ENCODE assay signal across 17 cellular contexts in genomic region chr11:23311986-23312940, GRCh38.
DNase-seq lines count a peak whose midpoint lies in the region; ATAC-seq and TF ChIP-seq lines count a peak whose summit lies in the region.
"Had no signal": no experiment of that assay in that cellular context is flagged by ENCODE, and none has a peak within 500 bp of the region (broad histone marks: within the 10 kb centered on the region; RNA-seq: fewer than 3 reads in every experiment).

No MANE protein-coding gene starts in this region.

- no peak overlapping the region for H3K4me3 ChIP-seq in body of pancreas
- H3K4me3 ChIP-seq: BLaER1 treated with 17β-estradiol and CSF1 and Interleukin-3, amounts not matched to agents 10 nM and 100 nM; coronary artery; ovary had no signal

- no peaks in the 10 kb centered on the region for H3K9me3 ChIP-seq in body of pancreas
- H3K9me3 ChIP-seq in CD4-positive, alpha-beta T cell (ENCODE audit: control insufficient read depth, low read length), result no peaks in the 10 kb centered on the region
- H3K9me3 ChIP-seq: BLaER1 treated with 17β-estradiol and CSF1 and Interleukin-3, amounts not matched to agents 10 nM and 100 nM; ovary had no signal

- H3K4me1 ChIP-seq in body of pancreas, result no peaks in the 10 kb centered on the region
- H3K4me1 ChIP-seq: BLaER1 treated with 17β-estradiol and CSF1 and Interleukin-3, amounts not matched to agents 10 nM and 100 nM had no signal

- intact Hi-C loops in body of pancreas (cut with DNase I), result no loop called here
- intact Hi-C loops in CD4-positive, alpha-beta T cell (cut with DNase I, micrococcal nuclease), result no loop called here

- H3K4me1 Mint-ChIP-seq in WTC11, result peaks cover 8% of the 10 kb centered on the region; the same call in 1 of the 2 replicates
- H3K4me1 Mint-ChIP-seq in CD4-positive, alpha-beta T cell (ENCODE audit: low read depth), result no peaks in the 10 kb centered on the region
- H3K4me1 Mint-ChIP-seq: stimulated activated memory B cell treated with anti-CD40 and anti-IgM and Interleukin-4, amounts not matched to agents 10 μg/mL and 1 μg/mL and 100 μg/mL, for 72 hours had no signal

- peak; percentile 38; the same call in 1 of the 2 replicates for ATAC-seq in WTC11
- ATAC-seq in body of pancreas, result no peak
- ATAC-seq in CD4-positive, alpha-beta T cell (ENCODE audit: poor library complexity), result no peak
- ATAC-seq: activated CD8-positive, alpha-beta T cell treated with anti-CD3 and anti-CD28 coated beads, Interleukin-2, amount 10 ng/mL, durations not matched to agents 7 days and 5 days; stimulated activated memory B cell treated with anti-CD40 and anti-IgM and Interleukin-4, amounts not matched to agents 10 μg/mL and 1 μg/mL and 100 μg/mL, for 72 hours had no signal

- H3K27me3 Mint-ChIP-seq in WTC11 (ENCODE audit: low read depth), result no peaks in the 10 kb centered on the region
- H3K27me3 Mint-ChIP-seq in CD4-positive, alpha-beta T cell, result no peaks in the 10 kb centered on the region
- H3K27me3 Mint-ChIP-seq: stimulated activated memory B cell treated with anti-CD40 and anti-IgM and Interleukin-4, amounts not matched to agents 10 μg/mL and 1 μg/mL and 100 μg/mL, for 72 hours had no signal

- 27 to 34% methylated on average over 5 of the region's 5 CpGs for WGBS in body of pancreas, 2 donors

- no peaks in the 10 kb centered on the region for H3K27me3 ChIP-seq in body of pancreas
- H3K27me3 ChIP-seq in CD4-positive, alpha-beta T cell (ENCODE audit: control insufficient read depth, insufficient read depth, low read length), result no peaks in the 10 kb centered on the region
- H3K27me3 ChIP-seq: BLaER1 treated with 17β-estradiol and CSF1 and Interleukin-3, amounts not matched to agents 10 nM and 100 nM; ovary had no signal

- POLR2A ChIA-PET in WTC11 (lab: Charles Lee), result interaction anchor here (0.7 kb wide), 1 partner anchor 335 kb away, joined by 3 read pairs; no protein-coding TSS in a partner anchor
- POLR2A ChIA-PET in CD4-positive, alpha-beta T cell (lab: Charles Lee), result no interaction called here

- H3K4me3 Mint-ChIP-seq in WTC11, result no peak overlapping the region
- H3K4me3 Mint-ChIP-seq in CD4-positive, alpha-beta T cell, result no peak overlapping the region
- H3K4me3 Mint-ChIP-seq: activated CD8-positive, alpha-beta T cell treated with anti-CD3 and anti-CD28 coated beads, Interleukin-2, amount 10 ng/mL, durations not matched to agents 7 days and 5 days; stimulated activated memory B cell treated with anti-CD40 and anti-IgM and Interleukin-4, amounts not matched to agents 10 μg/mL and 1 μg/mL and 100 μg/mL, for 72 hours; T-helper 2 cell treated with Interferon-gamma antibody and Interleukin-4, amounts not matched to agents 5 μg/mL and 100 μg/mL, for 36 hours had no signal

- H3K36me3 Mint-ChIP-seq in WTC11, result no peaks in the 10 kb centered on the region
- no peaks in the 10 kb centered on the region for H3K36me3 Mint-ChIP-seq in CD4-positive, alpha-beta T cell (ENCODE audit: low read depth)
- H3K36me3 Mint-ChIP-seq: stimulated activated memory B cell treated with anti-CD40 and anti-IgM and Interleukin-4, amounts not matched to agents 10 μg/mL and 1 μg/mL and 100 μg/mL, for 72 hours had no signal

- H3K9me3 Mint-ChIP-seq in WTC11, result peaks cover 15% of the 10 kb centered on the region
- H3K9me3 Mint-ChIP-seq in CD4-positive, alpha-beta T cell, result peaks cover 12% of the 10 kb centered on the region

- no peaks in the 10 kb centered on the region for H3K36me3 ChIP-seq in body of pancreas (replicated peaks in 1 of 2; ENCODE audit: insufficient read depth in 1 of 2, low read depth in 2 of 2)
- H3K36me3 ChIP-seq: BLaER1 treated with 17β-estradiol and CSF1 and Interleukin-3, amounts not matched to agents 10 nM and 100 nM; ovary had no signal

- H3K27ac ChIP-seq in body of pancreas, result no peak overlapping the region
- no peak overlapping the region for H3K27ac ChIP-seq in CD4-positive, alpha-beta T cell (ENCODE audit: low read depth, low read length)
- H3K27ac ChIP-seq: BLaER1 treated with 17β-estradiol and CSF1 and Interleukin-3, amounts not matched to agents 10 nM and 100 nM; coronary artery; ovary had no signal

- TF ChIP-seq POLR2A in body of pancreas (IDR thresholded peaks at IDR 0.05), result no peak

- DNase-seq in AG08396 (ENCODE audit: low spot score) (peak; percentile 42), HCEC 1CT (peak; percentile 89), WTC11 (ENCODE audit: low spot score) (no peak), iPS-NIHi7 (ENCODE audit: extremely low spot score) (peak; percentile 15), body of pancreas (no peak)
- no peak for DNase-seq in activated effector memory CD4-positive, alpha-beta T cell treated with Interleukin-2 at 50 U/mL for 16 hours
- no peak for DNase-seq in CD4-positive, alpha-beta T cell
- no peak for DNase-seq in stimulated activated CD4-positive, alpha-beta T cell treated with anti-CD3 and anti-CD28 coated beads, Interleukin-1b, Interleukin-23, amount 100 ng/mL, for 48 hours
- DNase-seq: activated CD8-positive, alpha-beta T cell treated with anti-CD3 and anti-CD28 coated beads, Interleukin-2, amount 10 ng/mL, durations not matched to agents 7 days and 5 days; activated naive CD4-positive, alpha-beta T cell treated with anti-CD3 and anti-CD28 coated beads, Interleukin-2, amount 50 U/mL, for 16 hours; NCI-H1436 treated with DMSO at 0.1 percent for 48 hours; ovary; stimulated activated CD4-positive, alpha-beta T cell treated with anti-CD3 and anti-CD28 coated beads, Interleukin-2, amount 100 ng/mL, for 24 hours had no signal

- CTCF ChIA-PET in WTC11 (lab: Charles Lee), result interaction anchor here (0.5 kb wide), 1 partner anchor 64 kb away, joined by 4 read pairs; no protein-coding TSS in a partner anchor
- CTCF ChIA-PET in CD4-positive, alpha-beta T cell (lab: Charles Lee), result no interaction called here

- no peak overlapping the region for H3K27ac Mint-ChIP-seq in WTC11
- no peak overlapping the region for H3K27ac Mint-ChIP-seq in CD4-positive, alpha-beta T cell
- H3K27ac Mint-ChIP-seq: activated CD8-positive, alpha-beta T cell treated with anti-CD3 and anti-CD28 coated beads, Interleukin-2, amount 10 ng/mL, durations not matched to agents 7 days and 5 days; stimulated activated memory B cell treated with anti-CD40 and anti-IgM and Interleukin-4, amounts not matched to agents 10 μg/mL and 1 μg/mL and 100 μg/mL, for 72 hours; T-helper 2 cell treated with Interferon-gamma antibody and Interleukin-4, amounts not matched to agents 5 μg/mL and 100 μg/mL, for 36 hours had no signal

- TF ChIP-seq CTCF in WTC11 (IDR thresholded peaks at IDR 0.05) (no peak), body of pancreas (IDR thresholded peaks at IDR 0.05) (no peak)
- no peak for TF ChIP-seq CTCF in CD4-positive, alpha-beta T cell (IDR thresholded peaks at IDR 0.05)

TF ChIP-seq in WTC11, 78 proteins besides CTCF, POLR2A, EP300 and RAD21:
- TF ChIP-seq ZNF121 (CRISPR knock-in tag; IDR thresholded peaks at IDR 0.05), result no peak

Comparison
In these comparisons a context has a peak if more than half of its experiments do, and no peak if none do; other contexts are left out.
1. DNase-seq: peak in AG08396 (single experiment), HCEC 1CT (single experiment) and iPS-NIHi7 (single experiment); none in WTC11 (single experiment), body of pancreas (0 of 4), activated effector memory CD4-positive, alpha-beta T cell treated with Interleukin-2 at 50 U/mL for 16 hours (single experiment), CD4-positive, alpha-beta T cell (0 of 10) and stimulated activated CD4-positive, alpha-beta T cell treated with anti-CD3 and anti-CD28 coated beads, Interleukin-1b, Interleukin-23, amount 100 ng/mL, for 48 hours (single experiment).